In the genomic region with DNA sequence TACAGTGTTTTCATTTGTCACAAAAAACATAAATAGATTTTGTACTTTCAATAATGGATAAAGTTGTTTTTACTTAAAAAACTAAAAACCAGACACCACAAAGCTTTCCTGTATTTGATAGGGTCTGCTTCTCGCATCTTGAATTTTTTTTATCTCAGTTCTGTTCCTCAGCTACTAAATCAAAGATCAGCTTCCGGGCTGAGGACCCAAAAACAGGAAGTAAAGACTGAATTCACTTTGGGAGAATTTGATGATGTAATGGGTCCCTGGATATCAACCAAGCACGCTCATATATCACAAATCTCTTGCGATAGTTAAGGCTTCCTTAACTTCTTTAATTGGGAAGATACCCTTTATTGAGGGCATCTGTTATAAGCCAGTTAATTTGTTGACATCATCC, we compare ENCODE assay signal across 18 cellular contexts. TPM values are rescaled to one million over a fixed set of nuclear protein-coding genes. Genes with fewer than 3 reads are reported as not detected.
DNase-seq lines count a peak whose midpoint lies in the region; ATAC-seq and TF ChIP-seq lines count a peak whose summit lies in the region.
"Had no signal": no experiment of that assay in that cellular context is flagged by ENCODE, and none has a peak within 500 bp of the region (broad histone marks: within the 10 kb centered on the region; RNA-seq: fewer than 3 reads in every experiment).

No MANE protein-coding gene starts in this region.

- H3K27ac ChIP-seq in CD8-positive, alpha-beta T cell (ENCODE audit: low read depth, low read length), result peak overlapping the region; percentile 34
- no peak overlapping the region for H3K27ac ChIP-seq in adrenal gland
- H3K27ac ChIP-seq: ascending aorta, PC-9 had no signal

- 55 to 64% (median 58%) methylated on average over 4 of the region's 4 CpGs for WGBS in adrenal gland, 4 donors

- DNase-seq in AML-193 (lab: John Stamatoyannopoulos, UW), result peak; percentile 16 to 24
- peak in 1 of 7 experiments; percentile 41 for DNase-seq in CD8-positive, alpha-beta T cell
- DNase-seq in OCI-M1 (lab: John Stamatoyannopoulos, UW), result peak; percentile 72
- no peak for DNase-seq in activated naive CD8-positive, alpha-beta T cell treated with anti-CD3 and anti-CD28 coated beads, Interleukin-2, amount 10 ng/mL, durations not matched to agents 7 days and 5 days
- no peak for DNase-seq in stimulated activated CD4-positive, alpha-beta T cell treated with anti-CD3 and anti-CD28 coated beads, Interleukin-4, amount 100 ng/mL, for 4 hours
- no peak for DNase-seq in iPS-NIHi7 (ENCODE audit: extremely low spot score)
- no peak for DNase-seq in adrenal gland
- DNase-seq: NCI-H1048, NCI-H226, nephron progenitor cell, PC-9 had no signal

- intact Hi-C loops in CD8-positive, alpha-beta T cell (cut with DNase I, micrococcal nuclease), result no loop called here
- intact Hi-C loops in adrenal gland (cut with DNase I), result no loop called here

- H3K27me3 Mint-ChIP-seq in CD8-positive, alpha-beta T cell (ENCODE audit: low read depth), result no peaks in the 10 kb centered on the region
- no peaks in the 10 kb centered on the region for H3K27me3 Mint-ChIP-seq in activated naive CD8-positive, alpha-beta T cell treated with anti-CD3 and anti-CD28 coated beads, Interleukin-2, amount 10 ng/mL, durations not matched to agents 7 days and 5 days

- peak overlapping the region; percentile 92 for H3K27ac Mint-ChIP-seq in CD8-positive, alpha-beta T cell
- peak overlapping the region; percentile 77 for H3K27ac Mint-ChIP-seq in activated naive CD8-positive, alpha-beta T cell treated with anti-CD3 and anti-CD28 coated beads, Interleukin-2, amount 10 ng/mL, durations not matched to agents 7 days and 5 days
- H3K27ac Mint-ChIP-seq: nephron progenitor cell had no signal

- no peaks in the 10 kb centered on the region for H3K27me3 ChIP-seq in CD8-positive, alpha-beta T cell (ENCODE audit: insufficient read depth, low read length)
- H3K27me3 ChIP-seq in adrenal gland, result no peaks in the 10 kb centered on the region
- H3K27me3 ChIP-seq: ascending aorta had no signal

- no peaks in the 10 kb centered on the region for H3K9me3 ChIP-seq in CD8-positive, alpha-beta T cell (ENCODE audit: low read length)
- H3K9me3 ChIP-seq in adrenal gland (replicated peaks in 1 of 3), result no peaks in the 10 kb centered on the region
- H3K9me3 ChIP-seq: ascending aorta had no signal

- CTCF ChIA-PET in CD8-positive, alpha-beta T cell (lab: Charles Lee), result interaction anchor here (0.6 to 6.0 kb wide), 10 partner anchors 11 to 67 kb away, joined by 3 to 42 read pairs (median 5); no protein-coding TSS in a partner anchor

- ATAC-seq in CD8-positive, alpha-beta T cell, result peak; percentile 53
- peak; percentile 15 for ATAC-seq in activated naive CD8-positive, alpha-beta T cell treated with anti-CD3 and anti-CD28 coated beads, Interleukin-2, amount 10 ng/mL, durations not matched to agents 7 days and 5 days (ENCODE audit: low read depth)
- no peak for ATAC-seq in GM19455 (IDR thresholded peaks at IDR 0.05; ENCODE audit: unreplicated experiment)

- TF ChIP-seq POLR2A in adrenal gland (IDR thresholded peaks at IDR 0.05), result no peak

- H3K4me3 Mint-ChIP-seq in CD8-positive, alpha-beta T cell, result peak overlapping the region; percentile 54
- H3K4me3 Mint-ChIP-seq in activated naive CD8-positive, alpha-beta T cell treated with anti-CD3 and anti-CD28 coated beads, Interleukin-2, amount 10 ng/mL, durations not matched to agents 7 days and 5 days, result peak overlapping the region; percentile 66
- H3K4me3 Mint-ChIP-seq: nephron progenitor cell had no signal

- H3K4me1 Mint-ChIP-seq in CD8-positive, alpha-beta T cell (ENCODE audit: low read depth), result peaks cover 85% of the 10 kb centered on the region
- H3K4me1 Mint-ChIP-seq in activated naive CD8-positive, alpha-beta T cell treated with anti-CD3 and anti-CD28 coated beads, Interleukin-2, amount 10 ng/mL, durations not matched to agents 7 days and 5 days, result peaks cover 71% of the 10 kb centered on the region
- H3K4me1 Mint-ChIP-seq: nephron progenitor cell had no signal

- POLR2A ChIA-PET in CD8-positive, alpha-beta T cell (lab: Charles Lee), result interaction anchor here (0.7 to 6.0 kb wide), 17 partner anchors 11 to 67 kb away, joined by 3 to 63 read pairs (median 4); a partner anchor contains a TSS
- POLR2A ChIA-PET in activated naive CD8-positive, alpha-beta T cell treated with anti-CD3 and anti-CD28 coated beads, Interleukin-2, amount 10 ng/mL, durations not matched to agents 7 days and 5 days (lab: Charles Lee), result interaction anchor here (0.6 to 4.7 kb wide), 8 partner anchors 11 to 52 kb away, joined by 3 to 44 read pairs (median 4); no protein-coding TSS in a partner anchor

- H3K4me3 ChIP-seq in CD8-positive, alpha-beta T cell (ENCODE audit: low read depth, low read length), result peak overlapping the region; percentile 35
- H3K4me3 ChIP-seq in adrenal gland, result no peak overlapping the region
- H3K4me3 ChIP-seq: ascending aorta, PC-9 had no signal

- TF ChIP-seq CTCF in CD8-positive, alpha-beta T cell (IDR thresholded peaks at IDR 0.05), result no peak
- no peak for TF ChIP-seq CTCF in adrenal gland (IDR thresholded peaks at IDR 0.05)

- H3K9me3 Mint-ChIP-seq in CD8-positive, alpha-beta T cell, result peaks cover 8% of the 10 kb centered on the region
- no peaks in the 10 kb centered on the region for H3K9me3 Mint-ChIP-seq in activated naive CD8-positive, alpha-beta T cell treated with anti-CD3 and anti-CD28 coated beads, Interleukin-2, amount 10 ng/mL, durations not matched to agents 7 days and 5 days

- H3K36me3 ChIP-seq in CD8-positive, alpha-beta T cell (ENCODE audit: insufficient read depth, low read length), result peaks cover 29% of the 10 kb centered on the region
- H3K36me3 ChIP-seq in adrenal gland (replicated peaks in 1 of 2), result no peaks in the 10 kb centered on the region
- H3K36me3 ChIP-seq: ascending aorta had no signal

- peaks cover 96% of the 10 kb centered on the region for H3K4me1 ChIP-seq in CD8-positive, alpha-beta T cell (ENCODE audit: insufficient read depth, low read length)
- H3K4me1 ChIP-seq in adrenal gland (replicated peaks in 1 of 2), result no peaks in the 10 kb centered on the region
- H3K4me1 ChIP-seq: ascending aorta had no signal

- peaks cover 82% of the 10 kb centered on the region for H3K36me3 Mint-ChIP-seq in CD8-positive, alpha-beta T cell
- H3K36me3 Mint-ChIP-seq in activated naive CD8-positive, alpha-beta T cell treated with anti-CD3 and anti-CD28 coated beads, Interleukin-2, amount 10 ng/mL, durations not matched to agents 7 days and 5 days, result peaks cover 57% of the 10 kb centered on the region

RNA-seq across cellular contexts. Expression of a gene that starts 24.1 kb away (rescaled TPM):
- total RNA-seq in CD8-positive, alpha-beta T cell, result 100 to 1,000 TPM; 222 to 231 TPM
- total RNA-seq in activated naive CD8-positive, alpha-beta T cell treated with anti-CD3 and anti-CD28 coated beads, Interleukin-2, amount 10 ng/mL, durations not matched to agents 7 days and 5 days, result 100 to 1,000 TPM; 313 to 324 TPM
- 1 to 10 TPM in 4 of 8 donors, under 1 TPM in 3, not detected in 1; 0.69 to 2.7 (median 1.7) TPM for total RNA-seq in adrenal gland
- polyA plus RNA-seq in adrenal gland, result under 1 TPM; 0.54 to 0.92 (median 0.88) TPM
- total RNA-seq: Daoy, dermis microvascular lymphatic vessel endothelial cell, PC-9 had no signal
- polyA plus RNA-seq: fibroblast of lung had no signal

RNA-seq across cellular contexts. Expression of a gene that starts 38.7 kb away (rescaled TPM):
- total RNA-seq in CD8-positive, alpha-beta T cell, result not detected
- total RNA-seq in activated naive CD8-positive, alpha-beta T cell treated with anti-CD3 and anti-CD28 coated beads, Interleukin-2, amount 10 ng/mL, durations not matched to agents 7 days and 5 days, result not detected
- total RNA-seq in adrenal gland, result not detected
- not detected for polyA plus RNA-seq in adrenal gland
- total RNA-seq: ascending aorta, Daoy, dermis microvascular lymphatic vessel endothelial cell, fibroblast of lung, liver, PC-9, ureter had no signal
- polyA plus RNA-seq: fibroblast of lung, liver had no signal

Comparison
In these comparisons a context has a peak if more than half of its experiments do, and no peak if none do; other contexts are left out.
1. DNase-seq: peak in AML-193 (2 of 2) and OCI-M1 (single experiment); none in activated naive CD8-positive, alpha-beta T cell treated with anti-CD3 and anti-CD28 coated beads, Interleukin-2, amount 10 ng/mL, durations not matched to agents 7 days and 5 days (single experiment), stimulated activated CD4-positive, alpha-beta T cell treated with anti-CD3 and anti-CD28 coated beads, Interleukin-4, amount 100 ng/mL, for 4 hours (0 of 2), iPS-NIHi7 (single experiment) and adrenal gland (0 of 7).
2. RNA of a gene that starts 24.1 kb away (total RNA-seq): 313 to 324 TPM in activated naive CD8-positive, alpha-beta T cell treated with anti-CD3 and anti-CD28 coated beads, Interleukin-2, amount 10 ng/mL, durations not matched to agents 7 days and 5 days and 222 to 231 TPM in CD8-positive, alpha-beta T cell; 0.69 to 2.7 TPM in adrenal gland; every median in the first group is over 10 times any median in the second.